ENCODE assay signal across 15 cellular contexts in the genomic region with DNA sequence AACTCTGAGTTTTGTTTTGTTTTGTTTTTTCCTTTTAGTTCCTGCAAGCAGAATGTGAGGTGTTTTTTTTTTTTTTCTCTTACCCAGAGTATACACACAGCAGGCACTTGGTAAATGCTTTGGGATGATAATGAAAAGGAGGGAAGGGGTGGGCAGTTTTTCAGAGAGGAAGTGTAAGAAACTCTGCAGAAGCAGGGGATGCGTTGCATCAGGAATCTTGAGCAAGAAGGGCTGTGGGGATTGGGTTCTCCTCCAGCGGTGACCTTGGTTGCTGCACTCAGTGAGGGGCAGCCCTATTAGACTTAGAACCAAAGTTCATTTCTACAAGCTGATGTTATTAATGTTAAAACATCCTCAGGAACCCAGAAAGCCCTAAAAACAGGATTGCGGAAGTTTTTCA. TPM values are rescaled to one million over a fixed set of nuclear protein-coding genes. Genes with fewer than 3 reads are reported as not detected.
"Had no signal": no experiment of that assay in that cellular context is flagged by ENCODE, and none has a peak within 500 bp of the region (broad histone marks: within the 10 kb centered on the region; RNA-seq: fewer than 3 reads in every experiment).

No MANE protein-coding gene starts in this region.

- H3K27me3 ChIP-seq: adrenal gland, thyroid gland had no signal

- H3K27ac ChIP-seq: adrenal gland, coronary artery, foreskin keratinocyte, lower lobe of right lung, thyroid gland had no signal

- H3K4me1 ChIP-seq: adrenal gland, foreskin keratinocyte, lower lobe of right lung, thyroid gland had no signal

- H3K9me3 ChIP-seq: adrenal gland, lower lobe of right lung, thyroid gland had no signal

- H3K4me3 Mint-ChIP-seq: activated CD8-positive, alpha-beta T cell treated with anti-CD3 and anti-CD28 coated beads for 36 hours; activated naive CD4-positive, alpha-beta T cell treated with anti-CD3 and anti-CD28 coated beads, Interleukin-2, amount 50 U/mL, for 24 hours; activated T-cell treated with anti-CD3 and anti-CD28 coated beads, Interleukin-2, amount 50 U/mL, for 4 hours; nephron; stimulated activated memory B cell treated with anti-CD40 and anti-IgM and Interleukin-4, amounts not matched to agents 10 μg/mL and 1 μg/mL and 100 μg/mL, for 72 hours had no signal

- H3K4me1 Mint-ChIP-seq: activated naive CD4-positive, alpha-beta T cell treated with anti-CD3 and anti-CD28 coated beads, Interleukin-2, amount 50 U/mL, for 24 hours; nephron; stimulated activated memory B cell treated with anti-CD40 and anti-IgM and Interleukin-4, amounts not matched to agents 10 μg/mL and 1 μg/mL and 100 μg/mL, for 72 hours had no signal

- H3K4me3 ChIP-seq: adrenal gland, coronary artery, lower lobe of right lung, thyroid gland had no signal

- H3K27ac Mint-ChIP-seq: activated CD8-positive, alpha-beta T cell treated with anti-CD3 and anti-CD28 coated beads for 36 hours; activated naive CD4-positive, alpha-beta T cell treated with anti-CD3 and anti-CD28 coated beads, Interleukin-2, amount 50 U/mL, for 24 hours; nephron; stimulated activated memory B cell treated with anti-CD40 and anti-IgM and Interleukin-4, amounts not matched to agents 10 μg/mL and 1 μg/mL and 100 μg/mL, for 72 hours had no signal

- H3K36me3 Mint-ChIP-seq: activated naive CD4-positive, alpha-beta T cell treated with anti-CD3 and anti-CD28 coated beads, Interleukin-2, amount 50 U/mL, for 24 hours; stimulated activated memory B cell treated with anti-CD40 and anti-IgM and Interleukin-4, amounts not matched to agents 10 μg/mL and 1 μg/mL and 100 μg/mL, for 72 hours had no signal

- ATAC-seq: activated CD8-positive, alpha-beta T cell treated with anti-CD3 and anti-CD28 coated beads for 36 hours; activated T-cell treated with anti-CD3 and anti-CD28 coated beads, Interleukin-2, amount 50 U/mL, for 4 hours; foreskin keratinocyte; left cardiac atrium; stimulated activated memory B cell treated with anti-CD40 and anti-IgM and Interleukin-4, amounts not matched to agents 10 μg/mL and 1 μg/mL and 100 μg/mL, for 72 hours had no signal

- H3K36me3 ChIP-seq: adrenal gland, lower lobe of right lung, thyroid gland had no signal

- H3K9me3 Mint-ChIP-seq: activated CD8-positive, alpha-beta T cell treated with anti-CD3 and anti-CD28 coated beads for 36 hours; activated naive CD4-positive, alpha-beta T cell treated with anti-CD3 and anti-CD28 coated beads, Interleukin-2, amount 50 U/mL, for 24 hours; activated T-cell treated with anti-CD3 and anti-CD28 coated beads, Interleukin-2, amount 50 U/mL, for 4 hours; nephron; stimulated activated memory B cell treated with anti-CD40 and anti-IgM and Interleukin-4, amounts not matched to agents 10 μg/mL and 1 μg/mL and 100 μg/mL, for 72 hours had no signal

- DNase-seq: activated CD4-positive, alpha-beta T cell treated with anti-CD3 and anti-CD28 coated beads for 48 hours; activated CD8-positive, alpha-beta T cell treated with anti-CD3 and anti-CD28 coated beads for 36 hours; activated effector memory CD4-positive, alpha-beta T cell treated with anti-CD3 and anti-CD28 coated beads, Interleukin-2, amount 50 U/mL, for 16 hours; activated T-cell treated with anti-CD3 and anti-CD28 coated beads, Interleukin-2, amount 50 U/mL, for 4 hours; adrenal gland; effector CD8-positive, alpha-beta T cell; foreskin keratinocyte; left cardiac atrium; lower lobe of right lung; nucleus accumbens; thyroid gland had no signal

RNA-seq across cellular contexts. Expression of gene TMEM158, which starts 32.2 kb away (rescaled TPM):
- total RNA-seq: activated CD8-positive, alpha-beta T cell treated with anti-CD3 and anti-CD28 coated beads for 36 hours had no signal
